1 cellular context compared by ENCODE assay signal in the genomic region with DNA sequence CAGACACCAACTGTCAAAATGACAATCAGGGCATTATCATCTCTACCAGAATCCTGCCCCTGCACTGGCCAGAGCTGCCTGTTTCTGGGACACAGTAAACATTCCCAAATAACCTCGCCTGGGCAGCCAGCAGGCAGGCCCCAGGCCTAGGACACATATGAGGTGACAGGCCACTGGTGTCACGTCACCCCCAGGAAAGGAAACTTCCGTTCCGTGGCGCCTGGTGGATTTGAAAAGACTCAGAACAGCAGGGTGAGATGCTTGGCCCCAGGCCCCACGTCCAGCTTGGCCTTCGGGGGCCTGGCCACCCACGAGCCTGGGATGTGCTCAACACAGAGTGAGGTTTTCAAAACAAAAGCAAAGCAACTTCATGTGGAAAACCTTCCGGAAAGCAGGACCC.
TF ChIP-seq lines count a peak whose summit lies in the region.

No MANE protein-coding gene starts in this region.

TF ChIP-seq in GM12878, 131 proteins besides CTCF, POLR2A, EP300 and RAD21 (continued from another document):
- peak; percentile 31; the same call in 1 of the 2 replicates for TF ChIP-seq EED (IDR thresholded peaks at IDR 0.05; ENCODE audit: low read depth)
- TF ChIP-seq, protein P1, sequence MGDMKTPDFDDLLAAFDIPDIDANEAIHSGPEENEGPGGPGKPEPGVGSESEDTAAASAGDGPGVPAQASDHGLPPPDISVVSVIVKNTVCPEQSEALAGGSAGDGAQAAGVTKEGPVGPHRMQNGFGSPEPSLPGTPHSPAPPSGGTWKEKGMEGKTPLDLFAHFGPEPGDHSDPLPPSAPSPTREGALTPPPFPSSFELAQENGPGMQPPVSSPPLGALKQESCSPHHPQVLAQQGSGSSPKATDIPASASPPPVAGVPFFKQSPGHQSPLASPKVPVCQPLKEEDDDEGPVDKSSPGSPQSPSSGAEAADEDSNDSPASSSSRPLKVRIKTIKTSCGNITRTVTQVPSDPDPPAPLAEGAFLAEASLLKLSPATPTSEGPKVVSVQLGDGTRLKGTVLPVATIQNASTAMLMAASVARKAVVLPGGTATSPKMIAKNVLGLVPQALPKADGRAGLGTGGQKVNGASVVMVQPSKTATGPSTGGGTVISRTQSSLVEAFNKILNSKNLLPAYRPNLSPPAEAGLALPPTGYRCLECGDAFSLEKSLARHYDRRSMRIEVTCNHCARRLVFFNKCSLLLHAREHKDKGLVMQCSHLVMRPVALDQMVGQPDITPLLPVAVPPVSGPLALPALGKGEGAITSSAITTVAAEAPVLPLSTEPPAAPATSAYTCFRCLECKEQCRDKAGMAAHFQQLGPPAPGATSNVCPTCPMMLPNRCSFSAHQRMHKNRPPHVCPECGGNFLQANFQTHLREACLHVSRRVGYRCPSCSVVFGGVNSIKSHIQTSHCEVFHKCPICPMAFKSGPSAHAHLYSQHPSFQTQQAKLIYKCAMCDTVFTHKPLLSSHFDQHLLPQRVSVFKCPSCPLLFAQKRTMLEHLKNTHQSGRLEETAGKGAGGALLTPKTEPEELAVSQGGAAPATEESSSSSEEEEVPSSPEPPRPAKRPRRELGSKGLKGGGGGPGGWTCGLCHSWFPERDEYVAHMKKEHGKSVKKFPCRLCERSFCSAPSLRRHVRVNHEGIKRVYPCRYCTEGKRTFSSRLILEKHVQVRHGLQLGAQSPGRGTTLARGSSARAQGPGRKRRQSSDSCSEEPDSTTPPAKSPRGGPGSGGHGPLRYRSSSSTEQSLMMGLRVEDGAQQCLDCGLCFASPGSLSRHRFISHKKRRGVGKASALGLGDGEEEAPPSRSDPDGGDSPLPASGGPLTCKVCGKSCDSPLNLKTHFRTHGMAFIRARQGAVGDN (IDR thresholded peaks at IDR 0.05): peak; percentile 19; the same call in 1 of the 2 replicates
- 0 out of 2 replicates have a peak, but pooled peaks have one; percentile 71 for TF ChIP-seq SIN3A (IDR thresholded peaks at IDR 0.05; ENCODE audit: low read depth, low read length)
- TF ChIP-seq, protein P2, sequence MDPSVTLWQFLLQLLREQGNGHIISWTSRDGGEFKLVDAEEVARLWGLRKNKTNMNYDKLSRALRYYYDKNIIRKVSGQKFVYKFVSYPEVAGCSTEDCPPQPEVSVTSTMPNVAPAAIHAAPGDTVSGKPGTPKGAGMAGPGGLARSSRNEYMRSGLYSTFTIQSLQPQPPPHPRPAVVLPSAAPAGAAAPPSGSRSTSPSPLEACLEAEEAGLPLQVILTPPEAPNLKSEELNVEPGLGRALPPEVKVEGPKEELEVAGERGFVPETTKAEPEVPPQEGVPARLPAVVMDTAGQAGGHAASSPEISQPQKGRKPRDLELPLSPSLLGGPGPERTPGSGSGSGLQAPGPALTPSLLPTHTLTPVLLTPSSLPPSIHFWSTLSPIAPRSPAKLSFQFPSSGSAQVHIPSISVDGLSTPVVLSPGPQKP (IDR thresholded peaks at IDR 0.05; ENCODE audit: low read depth, low read length): peak; percentile 43; the same call in 1 of the 2 replicates
- TF ChIP-seq SRF (IDR thresholded peaks at IDR 0.05; ENCODE audit: low read depth in 2 of 2, low read length in 2 of 2): peak; percentile 53 to 89; a peak in 3 of 4 replicates
- peak; percentile 20; the same call in 1 of the 2 replicates for TF ChIP-seq BACH1 (IDR thresholded peaks at IDR 0.05; ENCODE audit: borderline replicate concordance)
- no peak for TF ChIP-seq TBL1XR1 (IDR thresholded peaks at IDR 0.05; ENCODE audit: low read depth, low read length)
- TF ChIP-seq CREM (IDR thresholded peaks at IDR 0.05; ENCODE audit: low read depth): peak; percentile 38; the same call in 1 of the 2 replicates
- peak; percentile 78 for TF ChIP-seq CREB1 (IDR thresholded peaks at IDR 0.05; ENCODE audit: low read depth)
TF ChIP-seq in GM12878: peak in this region for 8.
